ENCODE assay signal across 21 cellular contexts in genomic region chr4:1495416-1496115, GRCh38.
DNase-seq lines count a peak whose midpoint lies in the region; ATAC-seq and TF ChIP-seq lines count a peak whose summit lies in the region.
"Had no signal": no experiment of that assay in that cellular context is flagged by ENCODE, and none has a peak within 500 bp of the region (broad histone marks: within the 10 kb centered on the region; RNA-seq: fewer than 3 reads in every experiment).

No MANE protein-coding gene starts in this region.

- TF ChIP-seq EP300 in SK-N-SH (IDR thresholded peaks at IDR 0.05; ENCODE audit: borderline replicate concordance in 1 of 2, low read depth in 1 of 2, low read length in 1 of 2): no peak

- H3K4me1 ChIP-seq in SK-N-SH (ENCODE audit: control insufficient read depth in 1 of 2, insufficient read depth in 2 of 2, low read depth in 1 of 2, low read length in 1 of 2) (peaks cover 0 to 5% of the 10 kb centered on the region in 2 experiments; a peak in 1 of 4 replicates), osteoblast (ENCODE audit: insufficient read depth, low read length) (no peaks in the 10 kb centered on the region)
- H3K4me1 ChIP-seq: BE2C, HAP-1 had no signal

- H2AFZ ChIP-seq in SK-N-SH (ENCODE audit: low read depth) (no peak overlapping the region), osteoblast (ENCODE audit: low read length) (no peak overlapping the region)

- H3K4me1 Mint-ChIP-seq in chondrocyte (ENCODE audit: low read depth): no peaks in the 10 kb centered on the region
- no peaks in the 10 kb centered on the region for H3K4me1 Mint-ChIP-seq in activated CD4-positive, alpha-beta memory T cell treated with anti-CD3 and anti-CD28 coated beads for 36 hours (ENCODE audit: low read depth)
- H3K4me1 Mint-ChIP-seq: CD8-positive, alpha-beta memory T cell had no signal

- peaks cover 57% of the 10 kb centered on the region for H3K27me3 ChIP-seq in SK-N-SH (ENCODE audit: insufficient read depth)
- H3K27me3 ChIP-seq in osteoblast (ENCODE audit: insufficient read depth, low read length): peaks cover 6% of the 10 kb centered on the region
- H3K27me3 ChIP-seq: MG63 had no signal

- WGBS in SK-N-SH (ENCODE audit: low lambda C conversion rate): 40% methylated on average over 23 of the region's 34 CpGs

- H3K36me3 Mint-ChIP-seq in chondrocyte (ENCODE audit: low read depth): no peaks in the 10 kb centered on the region
- no peaks in the 10 kb centered on the region for H3K36me3 Mint-ChIP-seq in activated CD4-positive, alpha-beta memory T cell treated with anti-CD3 and anti-CD28 coated beads for 36 hours
- H3K36me3 Mint-ChIP-seq: CD8-positive, alpha-beta memory T cell had no signal

- no peaks in the 10 kb centered on the region for H3K9me2 ChIP-seq in SK-N-SH

- POLR2A ChIA-PET in SK-N-SH (lab: Yijun Ruan, JAX): no interaction called here
- POLR2A ChIA-PET in activated CD4-positive, alpha-beta memory T cell treated with anti-CD3 and anti-CD28 coated beads for 36 hours (lab: Charles Lee): no interaction called here

- H3K9me3 ChIP-seq in SK-N-SH: no peaks in the 10 kb centered on the region
- no peaks in the 10 kb centered on the region for H3K9me3 ChIP-seq in osteoblast (ENCODE audit: low read depth, low read length)
- H3K9me3 ChIP-seq: BE2C, HAP-1, MG63 had no signal

- no peak for ATAC-seq in SK-N-SH treated with all-trans-retinoic acid at 6 μM for 48 hours
- ATAC-seq in HG02623 (IDR thresholded peaks at IDR 0.05; ENCODE audit: unreplicated experiment): no peak

- H3K4me3 ChIP-seq in SK-N-SH (ENCODE audit: low read depth in 2 of 2, low read length in 1 of 2) (no peak overlapping the region), osteoblast (ENCODE audit: insufficient read depth, low read length) (no peak overlapping the region)
- H3K4me3 ChIP-seq: HAP-1, MG63 had no signal

- H4K20me1 ChIP-seq in SK-N-SH (ENCODE audit: insufficient read depth): no peaks in the 10 kb centered on the region
- no peaks in the 10 kb centered on the region for H4K20me1 ChIP-seq in osteoblast (ENCODE audit: insufficient read depth, low read length)

- DNase-seq in SK-N-SH: peak; percentile 17
- DNase-seq in 8988T: peak; percentile 11
- DNase-seq in chondrocyte (ENCODE audit: low spot score): peak; percentile 74
- peak; percentile 55 for DNase-seq in osteoblast (ENCODE audit: insufficient read length, low spot score, missing footprints)
- no peak for DNase-seq in activated CD4-positive, alpha-beta memory T cell treated with anti-CD3 and anti-CD28 coated beads for 36 hours
- DNase-seq in HT-29 (ENCODE audit: low spot score): no peak
- DNase-seq: DND-41, IMR-90, Karpas-422, MG63, NCI-H1092 treated with DMSO at 0.1 percent for 48 hours, NCI-H1694, NCI-H2107, NCI-H345, NCI-H69 had no signal

- H3K4me2 ChIP-seq in SK-N-SH (no peak overlapping the region), osteoblast (ENCODE audit: insufficient read depth, low read length) (no peak overlapping the region)

- no peak for TF ChIP-seq RAD21 in SK-N-SH (IDR thresholded peaks at IDR 0.05; ENCODE audit: low read length)

- H3K79me2 ChIP-seq in SK-N-SH (ENCODE audit: insufficient read depth) (no peaks in the 10 kb centered on the region), osteoblast (ENCODE audit: insufficient read depth, low read length) (no peaks in the 10 kb centered on the region)

- no peaks in the 10 kb centered on the region for H3K9me3 Mint-ChIP-seq in chondrocyte (ENCODE audit: low read depth)
- no peaks in the 10 kb centered on the region for H3K9me3 Mint-ChIP-seq in activated CD4-positive, alpha-beta memory T cell treated with anti-CD3 and anti-CD28 coated beads for 36 hours
- H3K9me3 Mint-ChIP-seq: CD8-positive, alpha-beta memory T cell had no signal

- intact Hi-C loops in activated CD4-positive, alpha-beta memory T cell treated with anti-CD3 and anti-CD28 coated beads for 36 hours (cut with micrococcal nuclease): no loop called here

- H3K4me3 Mint-ChIP-seq in chondrocyte (ENCODE audit: unreplicated experiment): no peak overlapping the region
- H3K4me3 Mint-ChIP-seq in activated CD4-positive, alpha-beta memory T cell treated with anti-CD3 and anti-CD28 coated beads for 36 hours: no peak overlapping the region

- H3K36me3 ChIP-seq in SK-N-SH (replicated peaks in 1 of 2; ENCODE audit: control insufficient read depth in 1 of 2, insufficient read depth in 2 of 2, low read length in 1 of 2) (no peaks in the 10 kb centered on the region), osteoblast (ENCODE audit: insufficient read depth, low read length) (no peaks in the 10 kb centered on the region)
- H3K36me3 ChIP-seq: BE2C, HAP-1, MG63 had no signal

- H3K27me3 Mint-ChIP-seq in chondrocyte (ENCODE audit: low read depth): peaks cover 13% of the 10 kb centered on the region
- H3K27me3 Mint-ChIP-seq in activated CD4-positive, alpha-beta memory T cell treated with anti-CD3 and anti-CD28 coated beads for 36 hours: peaks cover 11% of the 10 kb centered on the region

- TF ChIP-seq CTCF in SK-N-SH (IDR thresholded peaks at IDR 0.05) (no peak), chondrocyte (IDR thresholded peaks at IDR 0.05) (no peak), osteoblast (IDR thresholded peaks at IDR 0.05; ENCODE audit: extremely low read depth, low read depth, low read length) (no peak)

- no peaks in the 10 kb centered on the region for H3F3A ChIP-seq in SK-N-SH (replicated peaks; ENCODE audit: insufficient read depth)

- H3K9ac ChIP-seq in SK-N-SH: no peak overlapping the region

- H3K27ac Mint-ChIP-seq in chondrocyte (ENCODE audit: unreplicated experiment): no peak overlapping the region
- H3K27ac Mint-ChIP-seq in activated CD4-positive, alpha-beta memory T cell treated with anti-CD3 and anti-CD28 coated beads for 36 hours: no peak overlapping the region

- CTCF ChIA-PET in SK-N-SH (lab: Yijun Ruan, JAX): interaction anchor here (1.0 kb wide), 1 partner anchor 18 kb away, joined by 4 read pairs; no protein-coding TSS in a partner anchor
- CTCF ChIA-PET in activated CD4-positive, alpha-beta memory T cell treated with anti-CD3 and anti-CD28 coated beads for 36 hours (lab: Charles Lee): no interaction called here

- H3K27ac ChIP-seq in SK-N-SH (ENCODE audit: low read depth in 2 of 2, low read length in 1 of 2) (no peak overlapping the region), osteoblast (ENCODE audit: low read depth, low read length) (no peak overlapping the region)
- H3K27ac ChIP-seq: 22Rv1 had no signal

TF ChIP-seq in SK-N-SH, 30 proteins besides CTCF, POLR2A, EP300 and RAD21:
- TF ChIP-seq SIN3A (IDR thresholded peaks at IDR 0.05; ENCODE audit: borderline replicate concordance, low read depth, low read length) (no peak), MEF2A (IDR thresholded peaks at IDR 0.05; ENCODE audit: borderline replicate concordance, low read depth) (no peak), TCF12 (IDR thresholded peaks at IDR 0.05) (no peak)

TF ChIP-seq in SK-N-SH treated with all-trans-retinoic acid at 6 μM for 48 hours, 23 proteins besides CTCF, POLR2A, EP300 and RAD21:
- TF ChIP-seq PPARA (CRISPR knock-in tag; IDR thresholded peaks at IDR 0.05; ENCODE audit: borderline replicate concordance): no peak

Comparison
In these comparisons a context has a peak if more than half of its experiments do, and no peak if none do; other contexts are left out.
1. DNase-seq: peak in SK-N-SH (single experiment), 8988T (single experiment), chondrocyte (single experiment) and osteoblast (single experiment); none in activated CD4-positive, alpha-beta memory T cell treated with anti-CD3 and anti-CD28 coated beads for 36 hours (single experiment) and HT-29 (single experiment).